10 cellular contexts compared by ENCODE assay signal in the genomic region with DNA sequence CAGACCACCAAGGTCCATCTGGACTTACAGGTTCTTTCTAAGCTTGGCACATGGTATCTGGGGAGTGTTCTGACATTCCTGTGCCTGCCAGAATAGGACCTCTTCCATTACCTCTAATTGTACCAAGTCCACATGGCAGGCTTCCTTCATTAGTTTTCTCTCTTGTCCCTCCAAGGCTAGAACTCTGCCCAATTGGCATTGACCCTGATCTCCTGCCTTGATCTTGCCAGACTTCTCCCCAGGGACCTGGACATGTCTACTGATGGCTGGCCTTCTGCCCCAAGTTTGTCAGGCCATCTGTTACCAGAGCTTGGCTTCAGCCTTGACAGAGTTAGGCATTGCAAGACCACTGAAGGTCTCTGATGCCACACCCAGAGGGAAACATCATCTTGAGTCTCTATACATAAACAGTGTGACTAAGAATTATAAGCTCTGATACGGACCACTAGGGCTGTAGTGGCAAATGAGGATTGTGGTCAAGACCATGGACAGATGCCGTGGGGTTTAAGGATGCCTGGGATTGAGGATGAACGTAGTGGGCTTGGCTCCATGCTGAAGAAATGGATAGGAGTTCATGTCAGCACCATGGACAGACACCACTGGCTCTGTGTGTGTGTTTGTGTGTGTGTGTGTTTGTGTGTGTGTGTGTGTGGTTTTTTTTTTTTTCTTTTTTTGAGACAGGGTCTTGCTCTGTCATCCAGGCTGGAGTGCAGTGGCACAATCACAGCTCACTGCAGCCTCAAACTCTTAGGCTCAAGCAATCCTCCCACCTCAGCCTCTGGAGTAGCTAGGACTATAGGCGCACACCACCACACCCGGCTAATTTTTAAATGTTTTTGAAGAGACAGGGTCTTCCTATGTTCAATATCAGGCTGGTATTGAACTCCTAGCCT. TPM values are rescaled to one million over a fixed set of nuclear protein-coding genes. Genes with fewer than 3 reads are reported as not detected.
DNase-seq lines count a peak whose midpoint lies in the region; ATAC-seq and TF ChIP-seq lines count a peak whose summit lies in the region.
"Had no signal": no experiment of that assay in that cellular context is flagged by ENCODE, and none has a peak within 500 bp of the region (broad histone marks: within the 10 kb centered on the region; RNA-seq: fewer than 3 reads in every experiment).

No MANE protein-coding gene starts in this region.

- H3K4me3 Mint-ChIP-seq in H9 (no peak overlapping the region; a peak in 1 of 5 replicates), endodermal cell (no peak overlapping the region)

- no peak overlapping the region for H3K27ac ChIP-seq in H9 (ENCODE audit: insufficient read length, low read depth, low read length)
- no peak overlapping the region for H3K27ac ChIP-seq in endodermal cell (ENCODE audit: low read depth, low read length)
- H3K27ac ChIP-seq in neural cell (ENCODE audit: low read length), result no peak overlapping the region
- H3K27ac ChIP-seq in lower lobe of right lung, result no peak overlapping the region
- H3K27ac ChIP-seq in OCI-LY7 (ENCODE audit: low read depth, low read length, poor library complexity, severe bottlenecking), result no peak overlapping the region
- H3K27ac ChIP-seq: prostate gland had no signal

- H2AFZ ChIP-seq in H9 (ENCODE audit: low read length), result no peak overlapping the region
- H2AFZ ChIP-seq in neural cell (ENCODE audit: low read depth, low read length), result no peak overlapping the region
- no peak overlapping the region for H2AFZ ChIP-seq in OCI-LY7 (ENCODE audit: low read length)

- H2BK5ac ChIP-seq in H9 (ENCODE audit: insufficient read length, low read length), result no peak overlapping the region

- H3K4me2 ChIP-seq in H9 (ENCODE audit: insufficient read depth, insufficient read length, low read length), result no peak overlapping the region
- H3K4me2 ChIP-seq in neural cell (ENCODE audit: low read length), result no peak overlapping the region
- H3K4me2 ChIP-seq in OCI-LY7 (ENCODE audit: low read length), result no peak overlapping the region

- no peaks in the 10 kb centered on the region for H3K79me1 ChIP-seq in H9 (ENCODE audit: insufficient read depth, low read depth, low read length, poor library complexity, severe bottlenecking)

- H3K36me3 ChIP-seq in endodermal cell (ENCODE audit: control insufficient read depth, insufficient read depth, low read length) (no peaks in the 10 kb centered on the region), neural cell (ENCODE audit: insufficient read depth, low read length) (no peaks in the 10 kb centered on the region), lower lobe of right lung (no peaks in the 10 kb centered on the region), OCI-LY7 (ENCODE audit: insufficient read depth, low read length) (no peaks in the 10 kb centered on the region)
- H3K36me3 ChIP-seq: prostate gland had no signal

- H4K8ac ChIP-seq in H9 (replicated peaks; ENCODE audit: insufficient read length, low read depth, low read length), result no peak overlapping the region

- H4K5ac ChIP-seq in H9 (ENCODE audit: insufficient read length, low read depth, low read length), result no peak overlapping the region

- no peak overlapping the region for H2AK5ac ChIP-seq in H9 (ENCODE audit: insufficient read length, low read length)

- H3K9me2 ChIP-seq in neural cell (ENCODE audit: insufficient read depth, low read length), result no peaks in the 10 kb centered on the region
- no peaks in the 10 kb centered on the region for H3K9me2 ChIP-seq in OCI-LY7 (ENCODE audit: insufficient read depth, low read length)

- H3F3A ChIP-seq in neural cell (ENCODE audit: insufficient read depth, low read length, poor library complexity, severe bottlenecking), result no peaks in the 10 kb centered on the region

- H3K4me1 ChIP-seq in H9 (ENCODE audit: insufficient read depth, low read length) (no peaks in the 10 kb centered on the region), endodermal cell (ENCODE audit: control insufficient read depth, insufficient read depth, low read length) (no peaks in the 10 kb centered on the region), lower lobe of right lung (no peaks in the 10 kb centered on the region), OCI-LY7 (ENCODE audit: insufficient read depth, low read length, poor library complexity, severe bottlenecking) (no peaks in the 10 kb centered on the region)
- H3K4me1 ChIP-seq: prostate gland had no signal

- H3K14ac ChIP-seq in H9 (ENCODE audit: insufficient read depth, low read length), result no peak overlapping the region

- H3K27me3 Mint-ChIP-seq in H9 (ENCODE audit: low read depth), result peaks cover 13% of the 10 kb centered on the region
- peaks cover 2% of the 10 kb centered on the region for H3K27me3 Mint-ChIP-seq in endodermal cell (ENCODE audit: insufficient read depth)

- H3K9me3 ChIP-seq in H9 (ENCODE audit: control insufficient read depth, low read depth, low read length), result no peaks in the 10 kb centered on the region
- no peaks in the 10 kb centered on the region for H3K9me3 ChIP-seq in endodermal cell (ENCODE audit: control insufficient read depth, low read length)
- H3K9me3 ChIP-seq in neural cell (ENCODE audit: low read length), result no peaks in the 10 kb centered on the region
- no peaks in the 10 kb centered on the region for H3K9me3 ChIP-seq in lower lobe of right lung
- no peaks in the 10 kb centered on the region for H3K9me3 ChIP-seq in OCI-LY7 (ENCODE audit: low read length)
- H3K9me3 ChIP-seq: prostate gland had no signal

- H3K4ac ChIP-seq in H9 (ENCODE audit: low read depth, low read length), result no peak overlapping the region

- no peak overlapping the region for H3T11ph ChIP-seq in H9 (ENCODE audit: low read length)

- no peak overlapping the region for H2BK20ac ChIP-seq in H9 (ENCODE audit: low read depth, low read length, poor library complexity, severe bottlenecking)

- no peak for TF ChIP-seq RAD21 in neural cell (conservative IDR thresholded peaks at IDR 0.05)

- no peak overlapping the region for H3K9ac ChIP-seq in H9 (ENCODE audit: extremely low read depth, insufficient read length, low read length)
- no peak overlapping the region for H3K9ac ChIP-seq in endodermal cell (ENCODE audit: extremely low read depth, low read length, poor library complexity, severe bottlenecking)
- H3K9ac ChIP-seq in neural cell (ENCODE audit: low read length), result no peak overlapping the region

- H4K91ac ChIP-seq in H9 (ENCODE audit: insufficient read length, low read depth, low read length), result no peak overlapping the region

- ATAC-seq in lower lobe of right lung (no peak), GM21390 (IDR thresholded peaks at IDR 0.05; ENCODE audit: unreplicated experiment) (no peak)

- POLR2A ChIA-PET in OCI-LY7 (lab: Charles Lee), result interaction anchor here (0.7 kb wide), 1 partner anchor 1616 kb away, joined by 5 read pairs; no protein-coding TSS in a partner anchor

- TF ChIP-seq CTCF in H9 (conservative IDR thresholded peaks at IDR 0.05) (no peak), endodermal cell (conservative IDR thresholded peaks at IDR 0.05) (no peak), neural cell (IDR thresholded peaks at IDR 0.05; ENCODE audit: poor library complexity, severe bottlenecking) (no peak), lower lobe of right lung (IDR thresholded peaks at IDR 0.05) (no peak), OCI-LY7 (conservative IDR thresholded peaks at IDR 0.05; ENCODE audit: low read length) (no peak)

- no peaks in the 10 kb centered on the region; a peak in 2 of 5 replicates for H3K9me3 Mint-ChIP-seq in H9
- H3K9me3 Mint-ChIP-seq in endodermal cell, result no peaks in the 10 kb centered on the region

- DNase-seq in H9, result peak; percentile 68
- peak; percentile 81 for DNase-seq in NCI-H446 treated with DMSO at 0.1 percent for 48 hours (lab: John Stamatoyannopoulos, UW)
- DNase-seq in endodermal cell, result peak; percentile 89
- DNase-seq in lower lobe of right lung, result no peak
- no peak for DNase-seq in OCI-LY7 (ENCODE audit: low spot score)
- DNase-seq: GF-D8, NCI-H1048 had no signal

- H3K4me1 Mint-ChIP-seq in H9 (no peaks in the 10 kb centered on the region), endodermal cell (no peaks in the 10 kb centered on the region)

- no peaks in the 10 kb centered on the region for H3K79me2 ChIP-seq in H9 (ENCODE audit: insufficient read depth, low read length)
- no peaks in the 10 kb centered on the region for H3K79me2 ChIP-seq in neural cell (replicated peaks; ENCODE audit: insufficient read depth, low read length)
- H3K79me2 ChIP-seq in OCI-LY7 (ENCODE audit: insufficient read depth, low read depth, low read length), result no peaks in the 10 kb centered on the region

- CTCF ChIA-PET in OCI-LY7 (lab: Charles Lee; ENCODE audit: unreplicated experiment), result no interaction called here

- no peak overlapping the region for H3K4me3 ChIP-seq in endodermal cell (ENCODE audit: low read length)
- H3K4me3 ChIP-seq in neural cell (ENCODE audit: low read length), result no peak overlapping the region
- no peak overlapping the region for H3K4me3 ChIP-seq in lower lobe of right lung
- H3K4me3 ChIP-seq in OCI-LY7 (ENCODE audit: low read depth, low read length, poor library complexity, severe bottlenecking), result no peak overlapping the region
- H3K4me3 ChIP-seq: prostate gland had no signal

- H2BK120ac ChIP-seq in H9 (ENCODE audit: low read depth, low read length, poor library complexity, severe bottlenecking), result no peak overlapping the region

- no peaks in the 10 kb centered on the region for H4K20me1 ChIP-seq in H9 (ENCODE audit: control insufficient read depth, insufficient read depth, insufficient read length)
- no peaks in the 10 kb centered on the region for H4K20me1 ChIP-seq in neural cell (ENCODE audit: insufficient read depth)
- H4K20me1 ChIP-seq in OCI-LY7 (ENCODE audit: insufficient read depth, low read length), result no peaks in the 10 kb centered on the region

- BruUV-seq in OCI-LY7 (replicated peaks; lab: Mats Ljungman, UMichigan), result no TSS peak

- H3K36me3 Mint-ChIP-seq in H9 (ENCODE audit: insufficient read depth in 1 of 3, low read depth in 3 of 3) (no peaks in the 10 kb centered on the region), endodermal cell (ENCODE audit: low read depth) (no peaks in the 10 kb centered on the region)

- intact Hi-C loops in lower lobe of right lung (cut with DNase I), result no loop called here
- intact Hi-C loops in OCI-LY7 (cut with micrococcal nuclease; ENCODE audit: unreplicated experiment), result no loop called here

- H3K27ac Mint-ChIP-seq in H9, result no peak overlapping the region
- no peak overlapping the region for H3K27ac Mint-ChIP-seq in endodermal cell

- no peak overlapping the region for H3K56ac ChIP-seq in H9 (ENCODE audit: insufficient read length, low read depth, low read length)

- H3K18ac ChIP-seq in H9 (ENCODE audit: insufficient read length, low read depth, low read length), result no peak overlapping the region

- no peak overlapping the region for H2BK15ac ChIP-seq in H9 (ENCODE audit: low read depth, low read length)

- H3K27me3 ChIP-seq in H9 (ENCODE audit: insufficient read depth, low read length) (no peaks in the 10 kb centered on the region), endodermal cell (ENCODE audit: control insufficient read depth, insufficient read depth, low read length, poor library complexity, severe bottlenecking) (peaks cover 8% of the 10 kb centered on the region), neural cell (ENCODE audit: insufficient read depth, low read depth, low read length) (peaks cover 7% of the 10 kb centered on the region), lower lobe of right lung (ENCODE audit: low read depth) (peaks cover 12% of the 10 kb centered on the region)

- TF ChIP-seq EP300 in neural cell (conservative IDR thresholded peaks at IDR 0.05; ENCODE audit: poor library complexity, severe bottlenecking), result no peak

- no peak overlapping the region for H3K23ac ChIP-seq in H9 (ENCODE audit: insufficient read length, low read depth, low read length)

- no peak overlapping the region for H2BK12ac ChIP-seq in H9 (ENCODE audit: insufficient read length, low read depth, low read length)

- no peaks in the 10 kb centered on the region for H3K23me2 ChIP-seq in H9 (ENCODE audit: insufficient read length, low read depth, low read length, poor library complexity, severe bottlenecking)

- WGBS in H9 (ENCODE audit: extremely low coverage, insufficient read length, low lambda C conversion rate), result no CpG with 5 or more reads among the region's 5 CpGs
- 56 to 77% methylated on average over 3 to 5 of the region's 5 CpGs for WGBS in endodermal cell (ENCODE audit: insufficient coverage in 1 of 2, insufficient read length in 1 of 2), 2 experiments

RNA-seq across cellular contexts. Expression of a gene that starts 19.5 kb away (rescaled TPM):
- 86.0 and 93.1 TPM in 2 replicates for total RNA-seq in H9 (2021)
- 10 to 100 TPM; 66.0 to 71.3 TPM for total RNA-seq in endodermal cell
- polyA plus RNA-seq in endodermal cell (2013, experiment 1 of 2), result 104 TPM
- polyA plus RNA-seq in endodermal cell (2013, experiment 2 of 2), result 93.5 TPM
- 48.2 and 52.1 TPM in 2 replicates for polyA plus RNA-seq in neural cell
- 36.8 and 44.3 TPM in 2 replicates for polyA minus RNA-seq in neural cell
- 44.9 TPM for total RNA-seq in lower lobe of right lung
- 22.0 and 28.7 TPM in 2 replicates for total RNA-seq in OCI-LY7 (2014; rRNA removed; shearing (Covaris generic))
- 86.3 and 92.3 TPM in 2 replicates for total RNA-seq in OCI-LY7 (2022)

RNA-seq across cellular contexts. Expression of a gene that starts 57.9 kb away (rescaled TPM):
- total RNA-seq in H9 (2021), result 11.7 and 13.5 TPM in 2 replicates
- 10 to 100 TPM in 1 of 2 donors, 1 to 10 TPM in 1; 9.8 to 13.0 TPM for total RNA-seq in endodermal cell
- 8.9 TPM for polyA plus RNA-seq in endodermal cell (2013, experiment 1 of 2)
- 8.1 TPM for polyA plus RNA-seq in endodermal cell (2013, experiment 2 of 2)
- polyA plus RNA-seq in neural cell, result 6.7 and 7.5 TPM in 2 replicates
- polyA minus RNA-seq in neural cell, result 5.6 and 6.9 TPM in 2 replicates
- 14.3 TPM for total RNA-seq in lower lobe of right lung
- 7.2 and 8.8 TPM in 2 replicates for total RNA-seq in OCI-LY7 (2014; rRNA removed; shearing (Covaris generic))
- total RNA-seq in OCI-LY7 (2022), result 15.0 and 15.3 TPM in 2 replicates

Comparison
In these comparisons a context has a peak if more than half of its experiments do, and no peak if none do; other contexts are left out.
1. DNase-seq: peak in H9 (single experiment), NCI-H446 treated with DMSO at 0.1 percent for 48 hours (single experiment) and endodermal cell (single experiment); none in lower lobe of right lung (single experiment) and OCI-LY7 (single experiment).